In genomic region chr13:113355621-113356020, GRCh38 we compare ENCODE assay signal across 29 cellular contexts. TPM values are rescaled to one million over a fixed set of nuclear protein-coding genes. Genes with fewer than 3 reads are reported as not detected.
"Had no signal": no experiment of that assay in that cellular context is flagged by ENCODE, and none has a peak within 500 bp of the region (broad histone marks: within the 10 kb centered on the region; RNA-seq: fewer than 3 reads in every experiment).

No MANE protein-coding gene starts in this region.

- H3K36me3 ChIP-seq: heart left ventricle, left lung, neutrophil, pancreas, thyroid gland had no signal

- H3K9me3 Mint-ChIP-seq: naive thymus-derived CD4-positive, alpha-beta T cell; nephron; stimulated activated effector memory CD8-positive, alpha-beta T cell treated with anti-CD3 and anti-CD28 coated beads, Interleukin-12 subunit alpha, Interleukin-12 subunit beta, amount 100 ng/mL, for 72 hours; type B pancreatic cell had no signal

- H3K4me3 Mint-ChIP-seq: naive thymus-derived CD4-positive, alpha-beta T cell; nephron; stimulated activated effector memory CD8-positive, alpha-beta T cell treated with anti-CD3 and anti-CD28 coated beads, Interleukin-12 subunit alpha, Interleukin-12 subunit beta, amount 100 ng/mL, for 72 hours; type B pancreatic cell had no signal

- FAIRE-seq: colon, pancreas, urothelium cell line had no signal

- ATAC-seq: esophagus mucosa; gastrocnemius medialis; heart left ventricle; left cardiac atrium; left lung; naive thymus-derived CD4-positive, alpha-beta T cell; pancreas; stimulated activated effector memory CD8-positive, alpha-beta T cell treated with anti-CD3 and anti-CD28 coated beads, Interleukin-12 subunit alpha, Interleukin-12 subunit beta, amount 100 ng/mL, for 72 hours had no signal

- H3K36me3 Mint-ChIP-seq: naive thymus-derived CD4-positive, alpha-beta T cell; stimulated activated effector memory CD8-positive, alpha-beta T cell treated with anti-CD3 and anti-CD28 coated beads, Interleukin-12 subunit alpha, Interleukin-12 subunit beta, amount 100 ng/mL, for 72 hours had no signal

- H3K4me3 ChIP-seq: dorsolateral prefrontal cortex, gastrocnemius medialis, heart left ventricle, hepatocyte, left lung, pancreas, sigmoid colon, stomach, thyroid gland had no signal

- DNase-seq: dorsolateral prefrontal cortex; effector CD4-positive, alpha-beta T cell; foreskin fibroblast; heart left ventricle; left cardiac atrium; left lung; mammary epithelial cell; mesendoderm; midbrain; naive thymus-derived CD4-positive, alpha-beta T cell; pancreas; sigmoid colon; stimulated activated CD4-positive, alpha-beta T cell treated with anti-CD3 and anti-CD28 coated beads, Interleukin-2, amount 100 ng/mL, for 24 hours; stimulated activated CD4-positive, alpha-beta T cell treated with anti-CD3 and anti-CD28 coated beads, Interleukin-4, amount 100 ng/mL, for 24 hours; stimulated activated naive CD4-positive, alpha-beta T cell treated with Interleukin-2 at 50 U/mL for 16 hours; stomach; thyroid gland had no signal

- H3K27me3 ChIP-seq: gastrocnemius medialis, hepatocyte, pancreas, sigmoid colon, stomach, thyroid gland had no signal

- H3K4me1 ChIP-seq: heart left ventricle, pancreas, sigmoid colon, thyroid gland had no signal

- H3K27ac Mint-ChIP-seq: naive thymus-derived CD4-positive, alpha-beta T cell; nephron; progenitor cell of endocrine pancreas; stimulated activated effector memory CD8-positive, alpha-beta T cell treated with anti-CD3 and anti-CD28 coated beads, Interleukin-12 subunit alpha, Interleukin-12 subunit beta, amount 100 ng/mL, for 72 hours; type B pancreatic cell had no signal

- H3K4me1 Mint-ChIP-seq: nephron; stimulated activated effector memory CD8-positive, alpha-beta T cell treated with anti-CD3 and anti-CD28 coated beads, Interleukin-12 subunit alpha, Interleukin-12 subunit beta, amount 100 ng/mL, for 72 hours had no signal

- H3K27ac ChIP-seq: dorsolateral prefrontal cortex, epithelial cell of prostate, gastrocnemius medialis, heart left ventricle, left lung, neutrophil, pancreas, sigmoid colon, stomach, thyroid gland had no signal

- H2AFZ ChIP-seq: hepatocyte had no signal

- H3K4me2 ChIP-seq: hepatocyte had no signal

- H3K9me3 ChIP-seq: gastrocnemius medialis, heart left ventricle, left lung, neutrophil, pancreas, sigmoid colon, stomach, thyroid gland had no signal

- H3K27me3 Mint-ChIP-seq: progenitor cell of endocrine pancreas, type B pancreatic cell had no signal

RNA-seq across cellular contexts. Expression of gene GRTP1, which starts 8.3 kb away (rescaled TPM):
- total RNA-seq: glomerular endothelial cell had no signal
